Comparison of ENCODE assay signal across 8 cellular contexts in the genomic region with DNA sequence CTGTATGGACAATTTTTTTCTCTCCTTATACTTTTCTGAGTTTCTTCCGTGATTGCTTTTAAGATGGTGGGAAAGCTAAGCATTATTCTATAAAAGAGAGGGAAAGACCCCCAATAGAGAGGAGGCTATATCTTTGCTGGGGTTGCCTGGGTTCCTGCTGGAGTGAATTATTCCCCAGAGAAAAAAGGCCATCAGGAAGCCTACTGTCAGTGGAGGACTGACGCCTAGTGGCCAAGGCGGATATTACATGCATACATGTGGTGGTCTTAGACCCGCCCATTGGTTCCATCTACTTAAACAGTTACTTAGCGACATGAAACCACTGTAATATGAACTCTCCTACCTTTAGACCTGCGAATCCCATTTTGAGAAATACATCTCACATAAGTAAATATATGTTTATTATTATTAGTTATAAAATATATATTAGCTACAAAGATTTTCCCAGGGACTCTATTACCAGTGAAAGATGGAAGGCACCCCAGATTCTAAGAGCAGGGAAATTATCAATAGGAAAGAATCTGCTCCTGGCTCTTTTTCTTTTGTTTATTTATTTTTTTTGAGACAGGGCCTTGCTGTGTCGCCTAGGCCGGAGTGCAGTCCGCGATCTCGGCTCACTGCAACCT. TPM values are rescaled to one million over a fixed set of nuclear protein-coding genes. Genes with fewer than 3 reads are reported as not detected.
DNase-seq lines count a peak whose midpoint lies in the region; ATAC-seq and TF ChIP-seq lines count a peak whose summit lies in the region.

No MANE protein-coding gene starts in this region.

- POLR2A ChIA-PET in HEK293T (lab: Yijun Ruan, JAX) = no interaction called here

- H3K27me3 Mint-ChIP-seq in CD14-positive monocyte (ENCODE audit: low read depth in 3 of 3) = peaks cover 0 to 1% (median 0%) of the 10 kb centered on the region in 3 donors
- peaks cover 13% of the 10 kb centered on the region for H3K27me3 Mint-ChIP-seq in central memory CD8-positive, alpha-beta T cell

- peak; percentile 64 for ATAC-seq in central memory CD8-positive, alpha-beta T cell (replicated peaks; ENCODE audit: extremely low read depth, poor library complexity, severe bottlenecking)
- ATAC-seq in GM21528 (IDR thresholded peaks at IDR 0.05; ENCODE audit: low FRiP score, unreplicated experiment) = no peak

- DNase-seq in CD14-positive monocyte (ENCODE audit: low spot score) (peak; percentile 68), HEK293T (ENCODE audit: extremely low spot score) (peak; percentile 78), NCI-H446 treated with DMSO at 0.1 percent for 48 hours (lab: John Stamatoyannopoulos, UW) (peak; percentile 56), left kidney (ENCODE audit: low read depth, low spot score) (peak; percentile 96)
- peak; percentile 64 for DNase-seq in activated CD4-positive, alpha-beta T cell treated with anti-CD3 and anti-CD28 coated beads for 1 hour
- DNase-seq in central memory CD8-positive, alpha-beta T cell (ENCODE audit: low spot score in 2 of 2) = peak; percentile 57 to 65
- DNase-seq in stimulated activated CD4-positive, alpha-beta T cell treated with anti-CD3 and anti-CD28 coated beads, Interleukin-2, amount 100 ng/mL, for 48 hours = peak; percentile 81 to 84

- H3K9me3 Mint-ChIP-seq in CD14-positive monocyte = peaks cover 0 to 2% (median 0%) of the 10 kb centered on the region in 7 donors
- H3K9me3 Mint-ChIP-seq in central memory CD8-positive, alpha-beta T cell = no peaks in the 10 kb centered on the region

- H3K4me3 Mint-ChIP-seq in CD14-positive monocyte = no peak overlapping the region
- no peak overlapping the region for H3K4me3 Mint-ChIP-seq in central memory CD8-positive, alpha-beta T cell

- no peaks in the 10 kb centered on the region for H3K36me3 Mint-ChIP-seq in CD14-positive monocyte
- H3K36me3 Mint-ChIP-seq in central memory CD8-positive, alpha-beta T cell (ENCODE audit: insufficient read depth) = peaks cover 2% of the 10 kb centered on the region

- intact Hi-C loops in CD14-positive monocyte (cut with micrococcal nuclease) = loop anchor here (1.0 to 5.0 kb wide), 3 partner anchors 35 to 57 kb away; no protein-coding TSS in a partner anchor

- H3K4me1 Mint-ChIP-seq in CD14-positive monocyte = peaks cover 16% of the 10 kb centered on the region
- H3K4me1 Mint-ChIP-seq in central memory CD8-positive, alpha-beta T cell = no peaks in the 10 kb centered on the region

- H3K27ac Mint-ChIP-seq in CD14-positive monocyte = peak overlapping the region in 3 of 7 donors; percentile 27 to 65 (median 63)
- no peak overlapping the region for H3K27ac Mint-ChIP-seq in central memory CD8-positive, alpha-beta T cell (ENCODE audit: low read depth)

- TF ChIP-seq CTCF in CD14-positive monocyte (IDR thresholded peaks at IDR 0.05) = peak; percentile 99

- CTCF ChIA-PET in HEK293T (lab: Yijun Ruan, JAX) = interaction anchor here (1.4 to 2.1 kb wide), 2 partner anchors 9 to 356 kb away, joined by 6 to 7 read pairs; no protein-coding TSS in a partner anchor

TF ChIP-seq in HEK293T, 16 proteins besides CTCF, POLR2A, EP300 and RAD21:
- TF ChIP-seq ZNF384 (IDR thresholded peaks at IDR 0.05) (no peak), CTBP1 (IDR thresholded peaks at IDR 0.05; ENCODE audit: borderline replicate concordance) (no peak), BHLHE40 (IDR thresholded peaks at IDR 0.05; ENCODE audit: borderline replicate concordance) (no peak), L3MBTL2 (conservative IDR thresholded peaks at IDR 0.05) (no peak), ARNT (IDR thresholded peaks at IDR 0.05) (no peak), FOXA1 (IDR thresholded peaks at IDR 0.05) (no peak), HDGF (IDR thresholded peaks at IDR 0.05; ENCODE audit: borderline replicate concordance) (no peak), ELF4 (IDR thresholded peaks at IDR 0.05) (no peak), FOXM1 (IDR thresholded peaks at IDR 0.05; ENCODE audit: borderline replicate concordance) (no peak), SP1 (IDR thresholded peaks at IDR 0.05) (no peak), SUZ12 (IDR thresholded peaks at IDR 0.05) (no peak), TARDBP (IDR thresholded peaks at IDR 0.05) (no peak), LEF1 (IDR thresholded peaks at IDR 0.05; ENCODE audit: borderline replicate concordance) (no peak), NFRKB (IDR thresholded peaks at IDR 0.05) (no peak), FOXK2 (IDR thresholded peaks at IDR 0.05) (no peak)
- TF ChIP-seq, protein P1, sequence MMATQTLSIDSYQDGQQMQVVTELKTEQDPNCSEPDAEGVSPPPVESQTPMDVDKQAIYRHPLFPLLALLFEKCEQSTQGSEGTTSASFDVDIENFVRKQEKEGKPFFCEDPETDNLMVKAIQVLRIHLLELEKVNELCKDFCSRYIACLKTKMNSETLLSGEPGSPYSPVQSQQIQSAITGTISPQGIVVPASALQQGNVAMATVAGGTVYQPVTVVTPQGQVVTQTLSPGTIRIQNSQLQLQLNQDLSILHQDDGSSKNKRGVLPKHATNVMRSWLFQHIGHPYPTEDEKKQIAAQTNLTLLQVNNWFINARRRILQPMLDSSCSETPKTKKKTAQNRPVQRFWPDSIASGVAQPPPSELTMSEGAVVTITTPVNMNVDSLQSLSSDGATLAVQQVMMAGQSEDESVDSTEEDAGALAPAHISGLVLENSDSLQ (IDR thresholded peaks at IDR 0.05) = no peak

RNA-seq across cellular contexts. Expression of a gene that starts 15.7 kb away (rescaled TPM):
- polyA plus RNA-seq in CD14-positive monocyte = 1 to 10 TPM; 1.4 to 4.1 TPM

RNA-seq across cellular contexts. Expression of a gene that starts 26.4 kb away (rescaled TPM):
- 1 to 10 TPM; 1.9 to 3.8 TPM for polyA plus RNA-seq in CD14-positive monocyte

RNA-seq across cellular contexts. Expression of a gene that starts 34.5 kb away (rescaled TPM):
- 10 to 100 TPM in 1 of 2 donors, 1 to 10 TPM in 1; 1.5 to 33.5 TPM for polyA plus RNA-seq in CD14-positive monocyte

RNA-seq across cellular contexts. Expression of a gene that starts 53.4 kb away (rescaled TPM):
- 1 to 10 TPM; 1.0 to 3.6 TPM for polyA plus RNA-seq in CD14-positive monocyte
